Comparison of ENCODE assay signal across 7 cellular contexts in genomic region chr12:109597795-109598427, GRCh38. TPM values are rescaled to one million over a fixed set of nuclear protein-coding genes. Genes with fewer than 3 reads are reported as not detected.
A peak's percentile ranks its signal among the peaks of the same experiment; 100 is the strongest.
DNase-seq lines count a peak whose midpoint lies in the region; ATAC-seq and FAIRE-seq lines count a peak whose summit lies in the region.

No MANE protein-coding gene starts in this region.

- FAIRE-seq in GM19239 (lab: Jason Lieb, UNC): peak; percentile 31

- peak; percentile 88 for DNase-seq in GM19239 (ENCODE audit: insufficient read length, low spot score)
- DNase-seq in NCI-H1694 treated with DMSO at 0.1 percent for 48 hours (lab: John Stamatoyannopoulos, UW): peak; percentile 71
- DNase-seq in T-helper 9 cell: peak; percentile 53
- DNase-seq in left ventricle myocardium superior: peak; percentile 92
- DNase-seq in retina: peak; percentile 94

- peak overlapping the region; percentile 59 for H3K27ac ChIP-seq in angular gyrus (ENCODE audit: low read depth, low read length)

- ATAC-seq in left ventricle myocardium superior (peak; percentile 86), GM18858 (IDR thresholded peaks at IDR 0.05; ENCODE audit: unreplicated experiment) (no peak)

- intact Hi-C loops in left ventricle myocardium superior (cut with micrococcal nuclease): loop anchor here (5.0 kb wide), 1 partner anchor 174 kb away; no protein-coding TSS in a partner anchor

RNA-seq across cellular contexts. Expression of gene MVK, which starts 24.3 kb away (rescaled TPM):
- 9.7 TPM for total RNA-seq in left ventricle myocardium superior

RNA-seq across cellular contexts. Expression of gene MMAB, which starts 24.6 kb away (rescaled TPM):
- 55.1 TPM for total RNA-seq in left ventricle myocardium superior
